9 cellular contexts compared by ENCODE assay signal in genomic region chr1:27296773-27297214, GRCh38. TPM values are rescaled to one million over a fixed set of nuclear protein-coding genes. Genes with fewer than 3 reads are reported as not detected.
DNase-seq lines count a peak whose midpoint lies in the region; ATAC-seq and TF ChIP-seq lines count a peak whose summit lies in the region.
"Had no signal": no experiment of that assay in that cellular context is flagged by ENCODE, and none has a peak within 500 bp of the region (broad histone marks: within the 10 kb centered on the region; RNA-seq: fewer than 3 reads in every experiment).

No MANE protein-coding gene starts in this region.

- peaks cover 0 to 69% of the 10 kb centered on the region in 2 donors for H3K36me3 ChIP-seq in adrenal gland (replicated peaks in 1 of 2)
- H3K36me3 ChIP-seq in left ventricle myocardium inferior, result peaks cover 71% of the 10 kb centered on the region
- H3K36me3 ChIP-seq in vagina, result peaks cover 0 to 47% of the 10 kb centered on the region in 2 donors

- TF ChIP-seq POLR2A in adrenal gland (IDR thresholded peaks at IDR 0.05), result no peak
- TF ChIP-seq POLR2A in vagina (IDR thresholded peaks at IDR 0.05), result no peak

- intact Hi-C loops in adrenal gland (cut with DNase I), result loop anchor here in 1 of 2 donors (5.0 kb wide), 1 partner anchor 194 kb away; no protein-coding TSS in a partner anchor
- intact Hi-C loops in left ventricle myocardium inferior (cut with micrococcal nuclease), result loop anchor here (10.0 kb wide), 1 partner anchor 378 kb away; the partner anchor contains the start of gene IFI6
- intact Hi-C loops in vagina (cut with DNase I), result no loop called here

- TF ChIP-seq CTCF in adrenal gland (IDR thresholded peaks at IDR 0.05) (peak; percentile 46 to 64 (median 52)), left ventricle myocardium inferior (IDR thresholded peaks at IDR 0.05; ENCODE audit: borderline replicate concordance) (peak; percentile 66), vagina (IDR thresholded peaks at IDR 0.05) (peak; percentile 34 to 55 (median 43))

- peaks cover 7% of the 10 kb centered on the region for H3K4me1 Mint-ChIP-seq in T-helper 17 cell

- peaks cover 0 to 29% of the 10 kb centered on the region in 2 donors for H3K4me1 ChIP-seq in adrenal gland (replicated peaks in 1 of 2)
- H3K4me1 ChIP-seq in left ventricle myocardium inferior, result peaks cover 50% of the 10 kb centered on the region
- peaks cover 41% of the 10 kb centered on the region for H3K4me1 ChIP-seq in vagina

- WGBS in adrenal gland, 4 donors, result 36 to 43% (median 37%) methylated on average over 10 of the region's 10 CpGs

- no peaks in the 10 kb centered on the region for H3K27me3 Mint-ChIP-seq in T-helper 17 cell
- H3K27me3 Mint-ChIP-seq: IgD-negative memory B cell had no signal

- H3K36me3 Mint-ChIP-seq in T-helper 17 cell (ENCODE audit: low read depth), result peaks cover 3% of the 10 kb centered on the region

- peak; percentile 67 for ATAC-seq in T-helper 17 cell
- ATAC-seq in HG03039 (IDR thresholded peaks at IDR 0.05; ENCODE audit: unreplicated experiment), result no peak

- H3K4me3 Mint-ChIP-seq in T-helper 17 cell, result no peak overlapping the region
- H3K4me3 Mint-ChIP-seq: IgD-negative memory B cell had no signal

- H3K9me3 ChIP-seq in T-helper 17 cell (ENCODE audit: control insufficient read depth, low read length, poor library complexity, severe bottlenecking) (no peaks in the 10 kb centered on the region), adrenal gland (replicated peaks in 1 of 3) (no peaks in the 10 kb centered on the region), left ventricle myocardium inferior (replicated peaks) (no peaks in the 10 kb centered on the region), vagina (no peaks in the 10 kb centered on the region)

- H3K4me3 ChIP-seq in adrenal gland, result no peak overlapping the region
- H3K4me3 ChIP-seq in left ventricle myocardium inferior, result no peak overlapping the region
- H3K4me3 ChIP-seq in vagina, result no peak overlapping the region

- H3K27me3 ChIP-seq in adrenal gland (no peaks in the 10 kb centered on the region), left ventricle myocardium inferior (ENCODE audit: low read depth) (no peaks in the 10 kb centered on the region), vagina (no peaks in the 10 kb centered on the region)

- peak overlapping the region in 1 of 5 donors; percentile 26 for H3K27ac ChIP-seq in adrenal gland
- H3K27ac ChIP-seq in left ventricle myocardium inferior (replicated peaks), result peak overlapping the region; percentile 3
- H3K27ac ChIP-seq in vagina, result peak overlapping the region; percentile 90

- no peak overlapping the region for H3K27ac Mint-ChIP-seq in T-helper 17 cell
- H3K27ac Mint-ChIP-seq: IgD-negative memory B cell had no signal

- DNase-seq in COLO668 (lab: John Stamatoyannopoulos, UW; ENCODE audit: unreplicated experiment) (peak; percentile 83), HuH-7.5 (ENCODE audit: low spot score) (peak; percentile 72), T-helper 17 cell (peak; percentile 45 to 62 (median 60)), adrenal gland (peak; percentile 63 to 85 (median 72)), left ventricle myocardium inferior (peak; percentile 65), putamen (ENCODE audit: low spot score) (peak; percentile 34), vagina (ENCODE audit: extremely low spot score in 2 of 2) (no peak)

RNA-seq across cellular contexts. Expression of gene TMEM222, which starts 25.2 kb away (rescaled TPM):
- total RNA-seq in T-helper 17 cell (10 to 100 TPM; 24.8 to 27.0 TPM), adrenal gland (10 to 100 TPM; 30.7 to 63.5 (median 49.8) TPM), left ventricle myocardium inferior (19.4 TPM), vagina (30.7 TPM)
- polyA plus RNA-seq in adrenal gland, result 10 to 100 TPM; 38.8 to 73.2 (median 66.8) TPM

RNA-seq across cellular contexts. Expression of gene SYTL1, which starts 45.0 kb away (rescaled TPM):
- 100 to 1,000 TPM; 206 to 261 TPM for total RNA-seq in T-helper 17 cell
- 1 to 10 TPM in 3 of 8 donors, under 1 TPM in 4, not detected in 1; 0.43 to 2.0 (median 0.99) TPM for total RNA-seq in adrenal gland
- 10 to 100 TPM in 1 of 3 donors, 1 to 10 TPM in 1, not detected in 1; 3.0 to 10.9 TPM for polyA plus RNA-seq in adrenal gland
- 1.1 TPM for total RNA-seq in left ventricle myocardium inferior
- total RNA-seq in vagina, result 56.2 TPM

Comparison
In these comparisons a context has a peak if more than half of its experiments do, and no peak if none do; other contexts are left out.
1. DNase-seq: peak in COLO668 (single experiment), HuH-7.5 (single experiment), T-helper 17 cell (3 of 3), adrenal gland (7 of 7), left ventricle myocardium inferior (single experiment) and putamen (single experiment); none in vagina (0 of 2).
2. RNA of gene SYTL1, which starts 45.0 kb away (total RNA-seq): 206 to 261 TPM in T-helper 17 cell and 56.2 TPM in vagina (single experiment); 1.1 TPM in left ventricle myocardium inferior (single experiment) and 0.43 to 2.0 TPM in adrenal gland; every median in the first group is over 10 times any median in the second.
3. Peak in every context shown above with its lines, with median percentiles within 50 percentile points of each other: CTCF ChIP-seq.